ENCODE assay signal across 27 cellular contexts in the genomic region with DNA sequence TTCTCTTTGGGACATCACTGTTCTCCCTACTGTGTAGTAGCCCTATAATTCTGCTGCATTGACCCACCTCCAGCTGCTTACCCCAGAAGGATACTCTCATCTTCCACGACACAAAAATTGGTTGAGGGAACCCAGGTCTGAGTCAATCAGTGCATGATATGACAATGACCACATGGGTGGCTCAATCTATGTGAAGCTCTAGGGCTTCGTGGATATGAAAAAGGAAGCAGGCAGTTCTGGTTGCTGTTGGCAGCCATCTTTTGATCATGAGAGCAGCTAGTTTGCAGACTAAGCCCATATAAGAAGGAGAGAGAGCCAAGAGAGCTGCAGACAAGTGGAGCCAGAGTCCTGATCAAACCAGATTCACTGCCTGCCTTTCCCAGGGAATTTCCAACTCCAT. TPM values are rescaled to one million over a fixed set of nuclear protein-coding genes. Genes with fewer than 3 reads are reported as not detected.
DNase-seq lines count a peak whose midpoint lies in the region; ATAC-seq and TF ChIP-seq lines count a peak whose summit lies in the region.
"Had no signal": no experiment of that assay in that cellular context is flagged by ENCODE, and none has a peak within 500 bp of the region (broad histone marks: within the 10 kb centered on the region; RNA-seq: fewer than 3 reads in every experiment).

No MANE protein-coding gene starts in this region.

- no peaks in the 10 kb centered on the region for H3F3A ChIP-seq in Loucy (ENCODE audit: low read depth)

- TF ChIP-seq POLR2A in gastrocnemius medialis (IDR thresholded peaks at IDR 0.05) = no peak

- H3K4me3 ChIP-seq in Loucy (ENCODE audit: low read length, poor library complexity, severe bottlenecking) (no peak overlapping the region), gastrocnemius medialis (no peak overlapping the region)

- no peak for TF ChIP-seq CTCF in Loucy (conservative IDR thresholded peaks at IDR 0.05; ENCODE audit: low read length)
- no peak for TF ChIP-seq CTCF in gastrocnemius medialis (IDR thresholded peaks at IDR 0.05 in 4 of 5, conservative IDR thresholded peaks at IDR 0.05 in 1 of 5)

- H2AFZ ChIP-seq in Loucy (ENCODE audit: low read length) = peak overlapping the region; percentile 70; the same call in 1 of the 2 replicates

- no peaks in the 10 kb centered on the region for H4K20me1 ChIP-seq in Loucy (ENCODE audit: insufficient read depth, low read length, poor library complexity, severe bottlenecking)

- in situ Hi-C loops in gastrocnemius medialis (cut with MboI; ENCODE audit: low sequenced_read_pairs in 4 of 4) = no loop called here

- intact Hi-C loops in gastrocnemius medialis (cut with DNase I; ENCODE audit: low total_unique reads) = no loop called here

- ATAC-seq in GM18868 (IDR thresholded peaks at IDR 0.05; ENCODE audit: unreplicated experiment) = peak; percentile 89
- no peak for ATAC-seq in HG03196 (IDR thresholded peaks at IDR 0.05; ENCODE audit: unreplicated experiment)
- ATAC-seq in gastrocnemius medialis = no peak
- ATAC-seq: HCT116, HepG2 had no signal

- no peak overlapping the region for H3K4me2 ChIP-seq in Loucy (ENCODE audit: low read depth, low read length, poor library complexity, severe bottlenecking)

- H3K4me1 ChIP-seq in Loucy (ENCODE audit: insufficient read depth, low read length, poor library complexity, severe bottlenecking) (no peaks in the 10 kb centered on the region), gastrocnemius medialis (no peaks in the 10 kb centered on the region)

- no peak overlapping the region for H3K27ac ChIP-seq in gastrocnemius medialis

- no peaks in the 10 kb centered on the region for H3K27me3 ChIP-seq in Loucy (ENCODE audit: insufficient read depth, low read length, poor library complexity, severe bottlenecking)
- H3K27me3 ChIP-seq in gastrocnemius medialis = no peaks in the 10 kb centered on the region

- no peak overlapping the region for H3K9ac ChIP-seq in Loucy (ENCODE audit: low read depth, low read length, poor library complexity, severe bottlenecking)

- H3K9me2 ChIP-seq in Loucy (replicated peaks; ENCODE audit: low read depth, low read length) = no peaks in the 10 kb centered on the region

- no peaks in the 10 kb centered on the region for H3K36me3 ChIP-seq in Loucy (ENCODE audit: insufficient read depth, low read length)
- no peaks in the 10 kb centered on the region for H3K36me3 ChIP-seq in gastrocnemius medialis

- no peaks in the 10 kb centered on the region for H3K79me2 ChIP-seq in Loucy (ENCODE audit: insufficient read depth, low read length)

- DNase-seq in kidney glomerular epithelial cell (lab: John Stamatoyannopoulos, UW) (peak; percentile 7), gastrocnemius medialis (no peak), activated gamma-delta T cell (lab: John Stamatoyannopoulos, UW) (no peak), NCI-H187 (lab: John Stamatoyannopoulos, UW) (no peak)
- DNase-seq: C1 segment of cervical spinal cord; CD4-positive, alpha-beta memory T cell; COR-L47; DMS79; GF-D8; Karpas-422; NCI-H1105; NCI-H1436 treated with DMSO at 0.1 percent for 48 hours; NCI-H2029 treated with DMSO at 0.1 percent for 48 hours; NCI-H2227 treated with DMSO at 0.1 percent for 48 hours; NCI-H526 treated with DMSO at 0.1 percent for 48 hours; Right ventricle myocardium superior; RPMI8226 had no signal

- H3K9me3 ChIP-seq in Loucy (ENCODE audit: insufficient read depth, low read depth, low read length) = no peaks in the 10 kb centered on the region
- H3K9me3 ChIP-seq in gastrocnemius medialis = no peaks in the 10 kb centered on the region

RNA-seq across cellular contexts. Expression of gene AVPR1A, which starts 57.9 kb away (rescaled TPM):
- 1 to 10 TPM; 1.8 to 2.4 (median 2.0) TPM for total RNA-seq in gastrocnemius medialis
- total RNA-seq: CD4-positive, alpha-beta memory T cell; H4; HepG2; HT1080; M059J; NCI-H460; T-helper 1 cell treated with Interleukin-12 subunit alpha and Interleukin-12 subunit beta and Interleukin-4 antibody, amounts not matched to agents 30 ng/mL and 1 ng/mL, for 36 hours had no signal
